In the genomic region with DNA sequence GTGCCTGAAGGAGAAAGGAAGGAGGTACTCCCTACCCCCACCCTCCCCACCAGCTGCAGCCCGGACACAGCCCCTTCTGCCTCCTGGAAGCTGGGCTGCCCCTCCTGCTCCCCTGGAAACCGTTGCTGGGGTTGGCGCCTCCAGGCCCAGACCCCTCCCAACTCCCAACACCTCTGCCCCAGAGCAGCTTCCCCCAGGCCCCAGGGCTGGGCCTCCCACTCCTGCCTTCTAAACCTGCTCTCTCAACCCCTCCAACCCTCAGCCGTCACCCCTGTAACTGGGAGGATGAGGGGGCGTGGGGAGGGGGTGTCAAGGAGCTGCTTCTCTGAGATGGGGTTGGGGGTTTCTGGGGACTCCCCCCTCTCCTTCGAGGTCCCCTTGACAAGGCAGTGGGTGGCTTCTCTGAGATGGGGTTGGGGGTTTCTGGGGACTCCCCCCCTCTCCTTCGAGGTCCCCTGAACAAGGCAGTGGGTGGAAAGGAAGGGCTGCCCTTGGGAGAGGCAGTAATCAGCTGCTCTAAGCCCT, we compare ENCODE assay signal across 17 cellular contexts. TPM values are rescaled to one million over a fixed set of nuclear protein-coding genes. Genes with fewer than 3 reads are reported as not detected.
DNase-seq lines count a peak whose midpoint lies in the region; ATAC-seq and TF ChIP-seq lines count a peak whose summit lies in the region.
"Had no signal": no experiment of that assay in that cellular context is flagged by ENCODE, and none has a peak within 500 bp of the region (broad histone marks: within the 10 kb centered on the region; RNA-seq: fewer than 3 reads in every experiment).

No MANE protein-coding gene starts in this region.

- H3K9me3 Mint-ChIP-seq in brain: peaks cover 0 to 6% (median 0%) of the 10 kb centered on the region in 5 experiments
- H3K9me3 Mint-ChIP-seq in nephron progenitor cell: no peaks in the 10 kb centered on the region
- no peaks in the 10 kb centered on the region for H3K9me3 Mint-ChIP-seq in CD8-positive, alpha-beta T cell

- no peaks in the 10 kb centered on the region for H3K36me3 ChIP-seq in OCI-LY7 (ENCODE audit: insufficient read depth, low read length)
- no peaks in the 10 kb centered on the region for H3K36me3 ChIP-seq in CD8-positive, alpha-beta T cell (ENCODE audit: insufficient read depth, low read length)
- H3K36me3 ChIP-seq: BLaER1 treated with 17β-estradiol and CSF1 and Interleukin-3, amounts not matched to agents 10 nM and 100 nM had no signal

- TF ChIP-seq CTCF in brain (conservative IDR thresholded peaks at IDR 0.05) (no peak), nephron progenitor cell (IDR thresholded peaks at IDR 0.05) (no peak), OCI-LY7 (conservative IDR thresholded peaks at IDR 0.05; ENCODE audit: low read length) (no peak)
- no peak for TF ChIP-seq CTCF in CD8-positive, alpha-beta T cell (IDR thresholded peaks at IDR 0.05)

- no peaks in the 10 kb centered on the region for H3K79me2 ChIP-seq in OCI-LY7 (ENCODE audit: insufficient read depth, low read depth, low read length)

- POLR2A ChIA-PET in OCI-LY7 (lab: Charles Lee): interaction anchor here (0.6 kb wide), 1 partner anchor 182 kb away, joined by 4 read pairs; no protein-coding TSS in a partner anchor
- POLR2A ChIA-PET in CD8-positive, alpha-beta T cell (lab: Charles Lee): interaction anchor here (1.7 kb wide), 1 partner anchor 10 kb away, joined by 8 read pairs; no protein-coding TSS in a partner anchor

- H3K9me2 ChIP-seq in OCI-LY7 (ENCODE audit: insufficient read depth, low read length): no peaks in the 10 kb centered on the region

- H3K27me3 Mint-ChIP-seq in brain (peaks cover 7% of the 10 kb centered on the region), nephron progenitor cell (ENCODE audit: low read depth, poor library complexity) (peaks cover 40% of the 10 kb centered on the region)
- peaks cover 33% of the 10 kb centered on the region for H3K27me3 Mint-ChIP-seq in CD8-positive, alpha-beta T cell (ENCODE audit: low read depth)

- no peaks in the 10 kb centered on the region for H3K9me3 ChIP-seq in OCI-LY7 (ENCODE audit: low read length)
- H3K9me3 ChIP-seq in CD8-positive, alpha-beta T cell (ENCODE audit: low read length): no peaks in the 10 kb centered on the region

- H3K36me3 Mint-ChIP-seq in brain (peaks cover 3% of the 10 kb centered on the region), nephron progenitor cell (ENCODE audit: low read depth) (peaks cover 8% of the 10 kb centered on the region)
- no peaks in the 10 kb centered on the region for H3K36me3 Mint-ChIP-seq in CD8-positive, alpha-beta T cell

- H3K4me2 ChIP-seq in OCI-LY7 (ENCODE audit: low read length): no peak overlapping the region
- H3K4me2 ChIP-seq: BLaER1 treated with 17β-estradiol and CSF1 and Interleukin-3, amounts not matched to agents 10 nM and 100 nM had no signal

- BruUV-seq in OCI-LY7 (replicated peaks; lab: Mats Ljungman, UMichigan): no TSS peak

- ATAC-seq in HG02759 (IDR thresholded peaks at IDR 0.05; ENCODE audit: unreplicated experiment): no peak
- no peak for ATAC-seq in CD8-positive, alpha-beta T cell
- ATAC-seq: PC-3 had no signal

- H3K4me1 Mint-ChIP-seq in brain: peaks cover 47% of the 10 kb centered on the region
- peaks cover 47% of the 10 kb centered on the region for H3K4me1 Mint-ChIP-seq in nephron progenitor cell
- peaks cover 16% of the 10 kb centered on the region for H3K4me1 Mint-ChIP-seq in CD8-positive, alpha-beta T cell (ENCODE audit: low read depth)

- H4K20me1 ChIP-seq in OCI-LY7 (ENCODE audit: insufficient read depth, low read length): no peaks in the 10 kb centered on the region

- H3K4me1 ChIP-seq in OCI-LY7 (ENCODE audit: insufficient read depth, low read length, poor library complexity, severe bottlenecking): no peaks in the 10 kb centered on the region
- H3K4me1 ChIP-seq in CD8-positive, alpha-beta T cell (ENCODE audit: insufficient read depth, low read length): peaks cover 11% of the 10 kb centered on the region

- H3K27me3 ChIP-seq in CD8-positive, alpha-beta T cell (ENCODE audit: insufficient read depth, low read length): peaks cover 6% of the 10 kb centered on the region

- peak overlapping the region; percentile 82 to 92 (median 91) for H3K4me3 Mint-ChIP-seq in brain
- H3K4me3 Mint-ChIP-seq in nephron progenitor cell: peak overlapping the region; percentile 83
- H3K4me3 Mint-ChIP-seq in CD8-positive, alpha-beta T cell: no peak overlapping the region

- CTCF ChIA-PET in OCI-LY7 (lab: Charles Lee; ENCODE audit: unreplicated experiment): no interaction called here
- CTCF ChIA-PET in CD8-positive, alpha-beta T cell (lab: Charles Lee): interaction anchor here (1.1 to 2.8 kb wide), 2 partner anchors 10 to 225 kb away, joined by 3 to 21 read pairs; no protein-coding TSS in a partner anchor

- H3K27ac Mint-ChIP-seq in brain (peak overlapping the region; percentile 29 to 97 (median 94)), nephron progenitor cell (no peak overlapping the region)
- H3K27ac Mint-ChIP-seq in CD8-positive, alpha-beta T cell: no peak overlapping the region

- no peak overlapping the region for H2AFZ ChIP-seq in OCI-LY7 (ENCODE audit: low read length)

- DNase-seq in NCI-H82 (lab: John Stamatoyannopoulos, UW) (peak; percentile 23), NCI-H82 treated with DMSO at 0.1 percent for 48 hours (lab: John Stamatoyannopoulos, UW; ENCODE audit: unreplicated experiment) (no peak), nephron progenitor cell (no peak), OCI-LY7 (ENCODE audit: low spot score) (no peak)
- DNase-seq in CD8-positive, alpha-beta T cell: no peak
- DNase-seq: DMS53, IMR-90, NCI-H1417, NCI-H2029, NCI-H2171 treated with DMSO at 0.1 percent for 48 hours, NCI-H510A, PC-3 had no signal

- H3K4me3 ChIP-seq in OCI-LY7 (ENCODE audit: low read depth, low read length, poor library complexity, severe bottlenecking): no peak overlapping the region
- H3K4me3 ChIP-seq in CD8-positive, alpha-beta T cell (ENCODE audit: low read depth, low read length): no peak overlapping the region
- H3K4me3 ChIP-seq: BLaER1 treated with 17β-estradiol and CSF1 and Interleukin-3, amounts not matched to agents 10 nM and 100 nM had no signal

- intact Hi-C loops in OCI-LY7 (cut with micrococcal nuclease; ENCODE audit: unreplicated experiment): no loop called here
- intact Hi-C loops in CD8-positive, alpha-beta T cell (cut with DNase I, micrococcal nuclease): no loop called here

- H3K27ac ChIP-seq in temporal lobe (ENCODE audit: low read depth, low read length): peak overlapping the region; percentile 38
- no peak overlapping the region for H3K27ac ChIP-seq in OCI-LY7 (ENCODE audit: low read depth, low read length, poor library complexity, severe bottlenecking)
- H3K27ac ChIP-seq in CD8-positive, alpha-beta T cell (ENCODE audit: low read depth, low read length): no peak overlapping the region
- H3K27ac ChIP-seq: BLaER1 treated with 17β-estradiol and CSF1 and Interleukin-3, amounts not matched to agents 10 nM and 100 nM had no signal

RNA-seq across cellular contexts. Expression of gene GAREM2, which starts 2.4 kb away (rescaled TPM):
- polyA plus RNA-seq in brain (ENCODE audit: insufficient read depth, low read depth, low replicate concordance): 14.9 TPM
- total RNA-seq in temporal lobe (10.6 TPM), OCI-LY7 (2022) (0.11 TPM in 1 of 2 replicates, not detected in the other)
- total RNA-seq in OCI-LY7 (2014; rRNA removed; shearing (Covaris generic)): not detected in 2 replicates
- total RNA-seq in CD8-positive, alpha-beta T cell: 1 to 10 TPM; 2.5 to 4.8 TPM
- total RNA-seq: H4 had no signal

Comparison
In these comparisons a context has a peak if more than half of its experiments do, and no peak if none do; other contexts are left out.
1. H3K27ac Mint-ChIP-seq: peak in brain (5 of 5); none in nephron progenitor cell (single experiment) and CD8-positive, alpha-beta T cell (single experiment).